ENCODE assay signal across 1 cellular context in the genomic region with DNA sequence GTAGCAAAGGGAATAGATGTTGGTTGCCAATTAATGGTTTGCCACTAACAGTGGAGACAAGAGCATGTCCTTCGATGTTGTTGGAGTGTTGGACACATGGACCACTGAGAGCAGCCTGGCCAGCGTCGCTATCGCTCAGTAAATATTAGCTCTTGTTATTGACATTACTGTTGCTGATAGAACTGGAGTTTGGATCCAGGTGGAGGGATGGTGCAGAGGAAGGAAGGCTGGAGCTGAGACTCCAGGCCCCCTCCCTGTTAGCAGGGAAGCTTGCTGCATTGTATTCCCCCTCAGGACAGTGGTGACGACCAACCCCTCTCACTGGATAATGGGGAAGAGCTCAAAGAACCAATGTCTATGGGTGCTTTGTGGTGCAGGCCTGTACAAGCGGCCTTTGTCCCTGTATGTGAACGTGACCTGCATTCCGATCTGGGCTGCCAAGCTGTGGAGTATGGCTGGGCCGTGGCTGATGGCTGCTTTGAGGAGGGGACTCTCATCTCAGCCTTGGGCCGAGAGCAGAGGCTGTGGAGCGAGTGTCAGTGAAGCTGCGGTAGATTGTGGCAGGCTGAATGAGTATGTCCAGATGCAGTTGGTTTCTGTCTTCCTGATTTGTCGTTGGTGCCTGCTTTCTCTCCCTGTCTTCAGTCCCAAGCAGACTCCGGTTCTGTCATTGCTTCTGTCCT.
TF ChIP-seq lines count a peak whose summit lies in the region.

No MANE protein-coding gene starts in this region.

TF ChIP-seq in HepG2, 621 proteins besides CTCF, POLR2A, EP300 and RAD21 (continued from another document):
- TF ChIP-seq, protein P1, sequence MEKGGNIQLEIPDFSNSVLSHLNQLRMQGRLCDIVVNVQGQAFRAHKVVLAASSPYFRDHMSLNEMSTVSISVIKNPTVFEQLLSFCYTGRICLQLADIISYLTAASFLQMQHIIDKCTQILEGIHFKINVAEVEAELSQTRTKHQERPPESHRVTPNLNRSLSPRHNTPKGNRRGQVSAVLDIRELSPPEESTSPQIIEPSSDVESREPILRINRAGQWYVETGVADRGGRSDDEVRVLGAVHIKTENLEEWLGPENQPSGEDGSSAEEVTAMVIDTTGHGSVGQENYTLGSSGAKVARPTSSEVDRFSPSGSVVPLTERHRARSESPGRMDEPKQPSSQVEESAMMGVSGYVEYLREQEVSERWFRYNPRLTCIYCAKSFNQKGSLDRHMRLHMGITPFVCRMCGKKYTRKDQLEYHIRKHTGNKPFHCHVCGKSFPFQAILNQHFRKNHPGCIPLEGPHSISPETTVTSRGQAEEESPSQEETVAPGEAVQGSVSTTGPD (CRISPR knock-in tag; IDR thresholded peaks at IDR 0.05): 0 out of 2 replicates have a peak, but pooled peaks have one; percentile 15
- TF ChIP-seq NFE2 (CRISPR knock-in tag; IDR thresholded peaks at IDR 0.05) (no peak), ZFP1 (CRISPR knock-in tag; IDR thresholded peaks at IDR 0.05) (0 out of 2 replicates have a peak, but pooled peaks have one; percentile 74), NFYB (CRISPR knock-in tag; IDR thresholded peaks at IDR 0.05) (peak; percentile 61; the same call in 1 of the 2 replicates), KDM1A (CRISPR knock-in tag; IDR thresholded peaks at IDR 0.05) (peak; percentile 91), SRF (IDR thresholded peaks at IDR 0.05; ENCODE audit: low read depth, low read length) (0 out of 2 replicates have a peak, but pooled peaks have one; percentile 8), SSRP1 (CRISPR knock-in tag; IDR thresholded peaks at IDR 0.05) (peak; percentile 81; the same call in 1 of the 2 replicates), ZNF83 (CRISPR knock-in tag; IDR thresholded peaks at IDR 0.05; ENCODE audit: borderline replicate concordance) (0 out of 2 replicates have a peak, but pooled peaks have one; percentile 22), AHR (CRISPR knock-in tag; IDR thresholded peaks at IDR 0.05) (peak; percentile 66; the same call in 1 of the 2 replicates), ATRX (CRISPR knock-in tag; IDR thresholded peaks at IDR 0.05; ENCODE audit: borderline replicate concordance) (no peak), TEAD3 (CRISPR knock-in tag; optimal IDR thresholded peaks at IDR 0.05; ENCODE audit: borderline replicate concordance) (peak; percentile 79), NFE2L1 (CRISPR knock-in tag; IDR thresholded peaks at IDR 0.05; ENCODE audit: borderline replicate concordance) (no peak), SNAI1 (CRISPR knock-in tag; IDR thresholded peaks at IDR 0.05; ENCODE audit: borderline replicate concordance) (no peak), ZNF777 (CRISPR knock-in tag; IDR thresholded peaks at IDR 0.05) (0 out of 2 replicates have a peak, but pooled peaks have one; percentile 23), ZMYM3 (CRISPR knock-in tag; IDR thresholded peaks at IDR 0.05) (peak; percentile 70)
- TF ChIP-seq, protein P2, sequence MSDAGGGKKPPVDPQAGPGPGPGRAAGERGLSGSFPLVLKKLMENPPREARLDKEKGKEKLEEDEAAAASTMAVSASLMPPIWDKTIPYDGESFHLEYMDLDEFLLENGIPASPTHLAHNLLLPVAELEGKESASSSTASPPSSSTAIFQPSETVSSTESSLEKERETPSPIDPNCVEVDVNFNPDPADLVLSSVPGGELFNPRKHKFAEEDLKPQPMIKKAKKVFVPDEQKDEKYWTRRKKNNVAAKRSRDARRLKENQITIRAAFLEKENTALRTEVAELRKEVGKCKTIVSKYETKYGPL (CRISPR knock-in tag; IDR thresholded peaks at IDR 0.05): no peak
- TF ChIP-seq, protein P3, sequence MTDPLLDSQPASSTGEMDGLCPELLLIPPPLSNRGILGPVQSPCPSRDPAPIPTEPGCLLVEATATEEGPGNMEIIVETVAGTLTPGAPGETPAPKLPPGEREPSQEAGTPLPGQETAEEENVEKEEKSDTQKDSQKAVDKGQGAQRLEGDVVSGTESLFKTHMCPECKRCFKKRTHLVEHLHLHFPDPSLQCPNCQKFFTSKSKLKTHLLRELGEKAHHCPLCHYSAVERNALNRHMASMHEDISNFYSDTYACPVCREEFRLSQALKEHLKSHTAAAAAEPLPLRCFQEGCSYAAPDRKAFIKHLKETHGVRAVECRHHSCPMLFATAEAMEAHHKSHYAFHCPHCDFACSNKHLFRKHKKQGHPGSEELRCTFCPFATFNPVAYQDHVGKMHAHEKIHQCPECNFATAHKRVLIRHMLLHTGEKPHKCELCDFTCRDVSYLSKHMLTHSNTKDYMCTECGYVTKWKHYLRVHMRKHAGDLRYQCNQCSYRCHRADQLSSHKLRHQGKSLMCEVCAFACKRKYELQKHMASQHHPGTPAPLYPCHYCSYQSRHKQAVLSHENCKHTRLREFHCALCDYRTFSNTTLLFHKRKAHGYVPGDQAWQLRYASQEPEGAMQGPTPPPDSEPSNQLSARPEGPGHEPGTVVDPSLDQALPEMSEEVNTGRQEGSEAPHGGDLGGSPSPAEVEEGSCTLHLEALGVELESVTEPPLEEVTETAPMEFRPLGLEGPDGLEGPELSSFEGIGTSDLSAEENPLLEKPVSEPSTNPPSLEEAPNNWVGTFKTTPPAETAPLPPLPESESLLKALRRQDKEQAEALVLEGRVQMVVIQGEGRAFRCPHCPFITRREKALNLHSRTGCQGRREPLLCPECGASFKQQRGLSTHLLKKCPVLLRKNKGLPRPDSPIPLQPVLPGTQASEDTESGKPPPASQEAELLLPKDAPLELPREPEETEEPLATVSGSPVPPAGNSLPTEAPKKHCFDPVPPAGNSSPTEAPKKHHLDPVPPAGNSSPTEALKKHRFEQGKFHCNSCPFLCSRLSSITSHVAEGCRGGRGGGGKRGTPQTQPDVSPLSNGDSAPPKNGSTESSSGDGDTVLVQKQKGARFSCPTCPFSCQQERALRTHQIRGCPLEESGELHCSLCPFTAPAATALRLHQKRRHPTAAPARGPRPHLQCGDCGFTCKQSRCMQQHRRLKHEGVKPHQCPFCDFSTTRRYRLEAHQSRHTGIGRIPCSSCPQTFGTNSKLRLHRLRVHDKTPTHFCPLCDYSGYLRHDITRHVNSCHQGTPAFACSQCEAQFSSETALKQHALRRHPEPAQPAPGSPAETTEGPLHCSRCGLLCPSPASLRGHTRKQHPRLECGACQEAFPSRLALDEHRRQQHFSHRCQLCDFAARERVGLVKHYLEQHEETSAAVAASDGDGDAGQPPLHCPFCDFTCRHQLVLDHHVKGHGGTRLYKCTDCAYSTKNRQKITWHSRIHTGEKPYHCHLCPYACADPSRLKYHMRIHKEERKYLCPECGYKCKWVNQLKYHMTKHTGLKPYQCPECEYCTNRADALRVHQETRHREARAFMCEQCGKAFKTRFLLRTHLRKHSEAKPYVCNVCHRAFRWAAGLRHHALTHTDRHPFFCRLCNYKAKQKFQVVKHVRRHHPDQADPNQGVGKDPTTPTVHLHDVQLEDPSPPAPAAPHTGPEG (CRISPR knock-in tag; IDR thresholded peaks at IDR 0.05): peak; percentile 43
- TF ChIP-seq, protein P4, sequence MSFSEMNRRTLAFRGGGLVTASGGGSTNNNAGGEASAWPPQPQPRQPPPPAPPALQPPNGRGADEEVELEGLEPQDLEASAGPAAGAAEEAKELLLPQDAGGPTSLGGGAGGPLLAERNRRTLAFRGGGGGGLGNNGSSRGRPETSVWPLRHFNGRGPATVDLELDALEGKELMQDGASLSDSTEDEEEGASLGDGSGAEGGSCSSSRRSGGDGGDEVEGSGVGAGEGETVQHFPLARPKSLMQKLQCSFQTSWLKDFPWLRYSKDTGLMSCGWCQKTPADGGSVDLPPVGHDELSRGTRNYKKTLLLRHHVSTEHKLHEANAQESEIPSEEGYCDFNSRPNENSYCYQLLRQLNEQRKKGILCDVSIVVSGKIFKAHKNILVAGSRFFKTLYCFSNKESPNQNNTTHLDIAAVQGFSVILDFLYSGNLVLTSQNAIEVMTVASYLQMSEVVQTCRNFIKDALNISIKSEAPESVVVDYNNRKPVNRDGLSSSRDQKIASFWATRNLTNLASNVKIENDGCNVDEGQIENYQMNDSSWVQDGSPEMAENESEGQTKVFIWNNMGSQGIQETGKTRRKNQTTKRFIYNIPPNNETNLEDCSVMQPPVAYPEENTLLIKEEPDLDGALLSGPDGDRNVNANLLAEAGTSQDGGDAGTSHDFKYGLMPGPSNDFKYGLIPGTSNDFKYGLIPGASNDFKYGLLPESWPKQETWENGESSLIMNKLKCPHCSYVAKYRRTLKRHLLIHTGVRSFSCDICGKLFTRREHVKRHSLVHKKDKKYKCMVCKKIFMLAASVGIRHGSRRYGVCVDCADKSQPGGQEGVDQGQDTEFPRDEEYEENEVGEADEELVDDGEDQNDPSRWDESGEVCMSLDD (CRISPR knock-in tag; IDR thresholded peaks at IDR 0.05; ENCODE audit: borderline replicate concordance): no peak
- TF ChIP-seq, protein P5, sequence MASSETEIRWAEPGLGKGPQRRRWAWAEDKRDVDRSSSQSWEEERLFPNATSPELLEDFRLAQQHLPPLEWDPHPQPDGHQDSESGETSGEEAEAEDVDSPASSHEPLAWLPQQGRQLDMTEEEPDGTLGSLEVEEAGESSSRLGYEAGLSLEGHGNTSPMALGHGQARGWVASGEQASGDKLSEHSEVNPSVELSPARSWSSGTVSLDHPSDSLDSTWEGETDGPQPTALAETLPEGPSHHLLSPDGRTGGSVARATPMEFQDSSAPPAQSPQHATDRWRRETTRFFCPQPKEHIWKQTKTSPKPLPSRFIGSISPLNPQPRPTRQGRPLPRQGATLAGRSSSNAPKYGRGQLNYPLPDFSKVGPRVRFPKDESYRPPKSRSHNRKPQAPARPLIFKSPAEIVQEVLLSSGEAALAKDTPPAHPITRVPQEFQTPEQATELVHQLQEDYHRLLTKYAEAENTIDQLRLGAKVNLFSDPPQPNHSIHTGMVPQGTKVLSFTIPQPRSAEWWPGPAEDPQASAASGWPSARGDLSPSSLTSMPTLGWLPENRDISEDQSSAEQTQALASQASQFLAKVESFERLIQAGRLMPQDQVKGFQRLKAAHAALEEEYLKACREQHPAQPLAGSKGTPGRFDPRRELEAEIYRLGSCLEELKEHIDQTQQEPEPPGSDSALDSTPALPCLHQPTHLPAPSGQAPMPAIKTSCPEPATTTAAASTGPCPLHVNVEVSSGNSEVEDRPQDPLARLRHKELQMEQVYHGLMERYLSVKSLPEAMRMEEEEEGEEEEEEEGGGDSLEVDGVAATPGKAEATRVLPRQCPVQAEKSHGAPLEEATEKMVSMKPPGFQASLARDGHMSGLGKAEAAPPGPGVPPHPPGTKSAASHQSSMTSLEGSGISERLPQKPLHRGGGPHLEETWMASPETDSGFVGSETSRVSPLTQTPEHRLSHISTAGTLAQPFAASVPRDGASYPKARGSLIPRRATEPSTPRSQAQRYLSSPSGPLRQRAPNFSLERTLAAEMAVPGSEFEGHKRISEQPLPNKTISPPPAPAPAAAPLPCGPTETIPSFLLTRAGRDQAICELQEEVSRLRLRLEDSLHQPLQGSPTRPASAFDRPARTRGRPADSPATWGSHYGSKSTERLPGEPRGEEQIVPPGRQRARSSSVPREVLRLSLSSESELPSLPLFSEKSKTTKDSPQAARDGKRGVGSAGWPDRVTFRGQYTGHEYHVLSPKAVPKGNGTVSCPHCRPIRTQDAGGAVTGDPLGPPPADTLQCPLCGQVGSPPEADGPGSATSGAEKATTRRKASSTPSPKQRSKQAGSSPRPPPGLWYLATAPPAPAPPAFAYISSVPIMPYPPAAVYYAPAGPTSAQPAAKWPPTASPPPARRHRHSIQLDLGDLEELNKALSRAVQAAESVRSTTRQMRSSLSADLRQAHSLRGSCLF (CRISPR knock-in tag; IDR thresholded peaks at IDR 0.05; ENCODE audit: borderline replicate concordance): no peak
- TF ChIP-seq, protein P6, sequence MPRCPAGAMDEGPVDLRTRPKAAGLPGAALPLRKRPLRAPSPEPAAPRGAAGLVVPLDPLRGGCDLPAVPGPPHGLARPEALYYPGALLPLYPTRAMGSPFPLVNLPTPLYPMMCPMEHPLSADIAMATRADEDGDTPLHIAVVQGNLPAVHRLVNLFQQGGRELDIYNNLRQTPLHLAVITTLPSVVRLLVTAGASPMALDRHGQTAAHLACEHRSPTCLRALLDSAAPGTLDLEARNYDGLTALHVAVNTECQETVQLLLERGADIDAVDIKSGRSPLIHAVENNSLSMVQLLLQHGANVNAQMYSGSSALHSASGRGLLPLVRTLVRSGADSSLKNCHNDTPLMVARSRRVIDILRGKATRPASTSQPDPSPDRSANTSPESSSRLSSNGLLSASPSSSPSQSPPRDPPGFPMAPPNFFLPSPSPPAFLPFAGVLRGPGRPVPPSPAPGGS (CRISPR knock-in tag; IDR thresholded peaks at IDR 0.05): peak; percentile 39; the same call in 1 of the 2 replicates
- TF ChIP-seq, protein P7, sequence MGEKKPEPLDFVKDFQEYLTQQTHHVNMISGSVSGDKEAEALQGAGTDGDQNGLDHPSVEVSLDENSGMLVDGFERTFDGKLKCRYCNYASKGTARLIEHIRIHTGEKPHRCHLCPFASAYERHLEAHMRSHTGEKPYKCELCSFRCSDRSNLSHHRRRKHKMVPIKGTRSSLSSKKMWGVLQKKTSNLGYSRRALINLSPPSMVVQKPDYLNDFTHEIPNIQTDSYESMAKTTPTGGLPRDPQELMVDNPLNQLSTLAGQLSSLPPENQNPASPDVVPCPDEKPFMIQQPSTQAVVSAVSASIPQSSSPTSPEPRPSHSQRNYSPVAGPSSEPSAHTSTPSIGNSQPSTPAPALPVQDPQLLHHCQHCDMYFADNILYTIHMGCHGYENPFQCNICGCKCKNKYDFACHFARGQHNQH (CRISPR knock-in tag; IDR thresholded peaks at IDR 0.05): peak; percentile 91
